8 cellular contexts compared by ENCODE assay signal in the genomic region with DNA sequence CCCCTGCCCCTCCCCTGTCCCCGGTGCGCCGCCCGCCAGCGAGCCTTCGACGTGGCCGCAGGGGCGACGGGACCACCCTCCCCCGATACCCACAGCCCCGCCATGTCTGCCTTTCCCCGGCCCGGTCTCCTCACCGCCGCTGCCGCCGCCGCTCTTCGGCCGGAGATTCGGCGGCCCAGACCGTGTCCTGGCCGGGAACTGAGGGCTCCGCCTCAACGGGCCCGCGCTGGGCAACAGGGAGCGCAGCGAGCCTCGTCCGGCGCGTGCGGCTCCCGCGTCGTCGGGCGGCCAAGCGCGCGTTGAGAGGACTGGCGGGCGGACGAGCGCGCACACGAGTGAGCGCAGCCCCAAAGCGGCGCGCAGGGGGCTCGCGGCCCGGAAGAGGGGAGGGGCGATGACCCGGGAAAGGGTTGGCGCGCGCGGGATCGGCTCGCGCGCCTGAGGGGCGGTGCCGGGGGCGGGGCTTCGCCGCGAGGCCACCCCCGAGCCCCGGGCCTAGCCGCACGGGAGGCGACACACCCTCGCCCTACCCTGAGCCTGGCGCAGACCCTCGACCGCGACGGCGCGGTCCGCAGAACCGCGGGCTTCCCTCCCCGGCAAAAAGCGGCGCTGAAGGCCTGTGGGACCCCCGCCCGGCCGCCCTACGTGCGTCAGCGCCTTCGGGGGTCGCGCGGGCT. TPM values are rescaled to one million over a fixed set of nuclear protein-coding genes. Genes with fewer than 3 reads are reported as not detected.
DNase-seq lines count a peak whose midpoint lies in the region; ATAC-seq, FAIRE-seq and TF ChIP-seq lines count a peak whose summit lies in the region.

A gene with protein sequence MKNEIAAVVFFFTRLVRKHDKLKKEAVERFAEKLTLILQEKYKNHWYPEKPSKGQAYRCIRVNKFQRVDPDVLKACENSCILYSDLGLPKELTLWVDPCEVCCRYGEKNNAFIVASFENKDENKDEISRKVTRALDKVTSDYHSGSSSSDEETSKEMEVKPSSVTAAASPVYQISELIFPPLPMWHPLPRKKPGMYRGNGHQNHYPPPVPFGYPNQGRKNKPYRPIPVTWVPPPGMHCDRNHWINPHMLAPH (minus strand): TSS at position 337 of the 677 bp plus-strand sequence. CDS start 3,757 bp downstream, outside the sequence.

- CTCF ChIA-PET in activated B cell treated with CpG ODN at 0.5 μM for 24 hours (lab: Charles Lee) = interaction anchor here (1.2 kb wide), 1 partner anchor 63 kb away, joined by 3 read pairs; no protein-coding TSS in a partner anchor

- intact Hi-C loops in activated B cell treated with CpG ODN at 0.5 μM for 24 hours (cut with micrococcal nuclease) = loop anchor here (5.0 kb wide), 2 partner anchors 100 to 1880 kb away; partner anchors contain the start of gene CXADR

- DNase-seq in GM18507 (ENCODE audit: extremely low spot score, insufficient read length, low read depth) (peak; percentile 92), NCI-H2107 (lab: John Stamatoyannopoulos, UW) (peak; percentile 67), activated B cell treated with CpG ODN at 0.5 μM for 24 hours (peak; percentile 86), caudate nucleus (lab: John Stamatoyannopoulos, UW) (peak in 59 of 61 donors; percentile 1 to 87 (median 67)), islet precursor cell (peak; percentile 83)
- peak; percentile 79 for DNase-seq in stimulated activated CD4-positive, alpha-beta T cell treated with anti-CD3 and anti-CD28 coated beads, Interleukin-12 subunit alpha, Interleukin-12 subunit beta, amount 100 ng/mL, for 4 hours

- TF ChIP-seq CTCF in 22Rv1 (IDR thresholded peaks at IDR 0.05) = no peak
- no peak for TF ChIP-seq CTCF in activated B cell treated with CpG ODN at 0.5 μM for 24 hours (IDR thresholded peaks at IDR 0.05)

- H3K36me3 Mint-ChIP-seq in activated B cell treated with CpG ODN at 0.5 μM for 24 hours (ENCODE audit: low read depth) = peaks cover 16% of the 10 kb centered on the region

- H3K4me3 Mint-ChIP-seq in activated B cell treated with CpG ODN at 0.5 μM for 24 hours = peak within 1 kb of the TSS; percentile 93

- peak within 1 kb of the TSS; percentile 68 for H3K27ac ChIP-seq in 22Rv1
- peak within 1 kb of the TSS; percentile 77 for H3K27ac ChIP-seq in caudate nucleus (ENCODE audit: low read depth, low read length)

- ATAC-seq in HG02970 (IDR thresholded peaks at IDR 0.05; ENCODE audit: low FRiP score, unreplicated experiment) = peak; percentile 79
- peak; percentile 88 for ATAC-seq in activated B cell treated with CpG ODN at 0.5 μM for 24 hours (ENCODE audit: low read depth)

- FAIRE-seq in GM18507 (lab: Jason Lieb, UNC) = peak; percentile 90

- H3K9me3 Mint-ChIP-seq in activated B cell treated with CpG ODN at 0.5 μM for 24 hours = no peaks in the 10 kb centered on the region

- POLR2A ChIA-PET in activated B cell treated with CpG ODN at 0.5 μM for 24 hours (lab: Charles Lee) = interaction anchor here (1.2 kb wide), 1 partner anchor 205 kb away, joined by 3 read pairs; no protein-coding TSS in a partner anchor

- no peaks in the 10 kb centered on the region for H3K27me3 Mint-ChIP-seq in activated B cell treated with CpG ODN at 0.5 μM for 24 hours

- peaks cover 18% of the 10 kb centered on the region for H3K4me1 Mint-ChIP-seq in activated B cell treated with CpG ODN at 0.5 μM for 24 hours

- H3K27ac Mint-ChIP-seq in activated B cell treated with CpG ODN at 0.5 μM for 24 hours = peak within 1 kb of the TSS; percentile 94

RNA-seq across cellular contexts. Expression of the gene that starts here (rescaled TPM):
- total RNA-seq in activated B cell treated with CpG ODN at 0.5 μM for 24 hours = 10.9 and 17.1 TPM in 2 replicates

Comparison
In these comparisons a context has a peak if more than half of its experiments do, and no peak if none do; other contexts are left out.
1. Peak in every context shown above with its lines: DNase-seq, ATAC-seq and H3K27ac ChIP-seq.